9 cellular contexts compared by ENCODE assay signal in the genomic region with DNA sequence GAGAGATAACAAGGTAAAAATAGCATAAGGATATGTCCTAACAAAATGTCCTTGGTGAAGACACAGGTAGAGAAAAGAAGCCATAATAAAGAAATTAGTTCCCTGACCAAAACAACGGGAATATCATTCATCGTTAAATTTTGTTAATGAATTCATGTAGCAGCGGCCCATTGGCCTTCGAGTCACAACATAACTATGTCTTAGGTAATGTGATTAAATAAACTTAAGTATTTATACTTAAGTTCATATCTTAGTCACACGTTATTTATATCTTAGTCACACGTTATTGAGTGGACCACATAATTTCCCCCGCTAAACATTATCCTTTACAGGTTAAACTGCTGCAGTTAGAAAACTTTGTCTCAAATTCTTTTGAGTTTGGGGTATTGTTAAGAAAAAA. TPM values are rescaled to one million over a fixed set of nuclear protein-coding genes. Genes with fewer than 3 reads are reported as not detected.
A peak's percentile ranks its signal among the peaks of the same experiment; 100 is the strongest.
DNase-seq lines count a peak whose midpoint lies in the region; ATAC-seq, FAIRE-seq and TF ChIP-seq lines count a peak whose summit lies in the region.
"Had no signal": no experiment of that assay in that cellular context is flagged by ENCODE, and none has a peak within 500 bp of the region (broad histone marks: within the 10 kb centered on the region; RNA-seq: fewer than 3 reads in every experiment).

No MANE protein-coding gene starts in this region.

- peak overlapping the region; percentile 99 for H3K4me2 ChIP-seq in endothelial cell of umbilical vein (ENCODE audit: insufficient read depth, low read length)

- peaks cover 46% of the 10 kb centered on the region for H3K79me2 ChIP-seq in endothelial cell of umbilical vein (ENCODE audit: control insufficient read depth, insufficient read depth, low read length)

- H3K4me1 ChIP-seq in endothelial cell of umbilical vein (ENCODE audit: control insufficient read depth, extremely low read depth, insufficient read depth, low read length) (peaks cover 19% of the 10 kb centered on the region), muscle layer of duodenum (ENCODE audit: control insufficient read depth in 1 of 2, insufficient read depth in 2 of 2, low read length in 2 of 2) (peaks cover 0 to 4% of the 10 kb centered on the region in 2 donors)

- no peak for TF ChIP-seq CTCF in endothelial cell of umbilical vein (IDR thresholded peaks at IDR 0.05; ENCODE audit: extremely low read depth in 1 of 2, insufficient read depth in 1 of 2, low read depth in 1 of 2, low read length in 2 of 2)

- H3K27me3 ChIP-seq in endothelial cell of umbilical vein (ENCODE audit: control insufficient read depth in 2 of 2, insufficient read depth in 2 of 2, low read length in 2 of 2): no peaks in the 10 kb centered on the region
- H3K27me3 ChIP-seq in muscle layer of duodenum (ENCODE audit: low read depth, low read length): no peaks in the 10 kb centered on the region

- TF ChIP-seq POLR2A in endothelial cell of umbilical vein (IDR thresholded peaks at IDR 0.05; ENCODE audit: low read depth, low read length): no peak

- CTCF ChIA-PET in endothelial cell of umbilical vein (lab: Charles Lee) (no interaction called here), T-cell (lab: Charles Lee) (no interaction called here)

- H3K4me3 ChIP-seq in endothelial cell of umbilical vein (replicated peaks in 1 of 3; ENCODE audit: insufficient read depth in 1 of 3, low read depth in 1 of 3, low read length in 3 of 3) (peak overlapping the region; percentile 85 to 96 (median 88)), muscle layer of duodenum (ENCODE audit: low read depth in 1 of 2, low read length in 2 of 2) (peak overlapping the region; percentile 67 to 90)

- H3K36me3 ChIP-seq in endothelial cell of umbilical vein (ENCODE audit: control insufficient read depth in 2 of 2, extremely low read depth in 1 of 2, insufficient read depth in 2 of 2, low read length in 2 of 2) (no peaks in the 10 kb centered on the region), muscle layer of duodenum (ENCODE audit: control insufficient read depth in 1 of 2, insufficient read depth in 2 of 2, low read length in 2 of 2) (peaks cover 0 to 20% of the 10 kb centered on the region in 2 donors)

- intact Hi-C loops in endothelial cell of umbilical vein (cut with micrococcal nuclease): loop anchor here (2.0 to 5.0 kb wide), 4 partner anchors 27 to 213 kb away; a partner anchor contains a TSS

- H3K9me3 Mint-ChIP-seq in T-cell: no peaks in the 10 kb centered on the region

- POLR2A ChIA-PET in endothelial cell of umbilical vein (lab: Charles Lee) (no interaction called here), T-cell (lab: Charles Lee) (no interaction called here)

- H3K36me3 Mint-ChIP-seq in T-cell: peaks cover 19% of the 10 kb centered on the region

- in situ Hi-C loops in ACHN (cut with HindIII; ENCODE audit: low pct_ligation_motif_present, low pct_unique_long_range_greater_than_20kb, low sequenced_read_pairs): no loop called here

- peaks cover 17 to 22% of the 10 kb centered on the region in 2 donors for H3K27me3 Mint-ChIP-seq in T-cell

- dilution Hi-C loops in endothelial cell of umbilical vein (cut with MboI; ENCODE audit: extremely low pct_ligation_motif_present, low sequenced_read_pairs): no loop called here

- H2AFZ ChIP-seq in endothelial cell of umbilical vein (ENCODE audit: low read depth, low read length): peak overlapping the region; percentile 34

- no peaks in the 10 kb centered on the region for H3K9me3 ChIP-seq in endothelial cell of umbilical vein (replicated peaks; ENCODE audit: control insufficient read depth, insufficient read depth, low read length)
- no peaks in the 10 kb centered on the region for H3K9me3 ChIP-seq in muscle layer of duodenum (ENCODE audit: control insufficient read depth in 1 of 2, low read length in 2 of 2)

- DNase-seq in ACHN (peak; percentile 90), LHCN-M2 (ENCODE audit: low read depth) (peak; percentile 72), endothelial cell of umbilical vein (ENCODE audit: low read depth, low spot score) (peak; percentile 80), T-cell (no peak), germinal center (ENCODE audit: low spot score) (no peak)
- DNase-seq in stimulated activated CD4-positive, alpha-beta T cell treated with anti-CD3 and anti-CD28 coated beads, Interleukin-4, amount 100 ng/mL, for 4 hours: no peak
- DNase-seq: stimulated activated CD4-positive, alpha-beta T cell treated with anti-CD3 and anti-CD28 coated beads, Interleukin-2, amount 100 ng/mL, for 24 hours had no signal

- peak overlapping the region in 1 of 3 donors; percentile 59 for H3K4me3 Mint-ChIP-seq in T-cell

- no peak for ATAC-seq in T-cell (replicated peaks in 1 of 4)
- no peak for ATAC-seq in HG03565 (IDR thresholded peaks at IDR 0.05; ENCODE audit: unreplicated experiment)

- peak overlapping the region; percentile 96 for H3K27ac ChIP-seq in endothelial cell of umbilical vein (ENCODE audit: insufficient read depth, low read depth, low read length)
- H3K27ac ChIP-seq in muscle layer of duodenum (ENCODE audit: low read length): peak overlapping the region; percentile 94

- H3K9ac ChIP-seq in endothelial cell of umbilical vein (replicated peaks; ENCODE audit: extremely low read depth, insufficient read depth, low read length): peak overlapping the region; percentile 95

- no peak overlapping the region for H3K27ac Mint-ChIP-seq in T-cell

- H3K9me1 ChIP-seq in endothelial cell of umbilical vein (replicated peaks; ENCODE audit: control insufficient read depth, extremely low read depth, insufficient read depth, low read length): no peaks in the 10 kb centered on the region

- no TSS peak for BruUV-seq in endothelial cell of umbilical vein (replicated peaks; lab: Mats Ljungman, UMichigan)

- FAIRE-seq in endothelial cell of umbilical vein (lab: Jason Lieb, UNC): no peak

- no peaks in the 10 kb centered on the region for H4K20me1 ChIP-seq in endothelial cell of umbilical vein (replicated peaks; ENCODE audit: control insufficient read depth, extremely low read depth, insufficient read depth, low read length)

- H3K4me1 Mint-ChIP-seq in T-cell: peaks cover 6 to 20% (median 15%) of the 10 kb centered on the region in 3 donors

TF ChIP-seq in endothelial cell of umbilical vein, 7 proteins besides CTCF, POLR2A, EP300 and RAD21:
- peak; percentile 71 for TF ChIP-seq JUN (IDR thresholded peaks at IDR 0.05; ENCODE audit: borderline replicate concordance, insufficient read depth, insufficient read length, low read depth)
- TF ChIP-seq POLR2AphosphoS5 (IDR thresholded peaks at IDR 0.05; ENCODE audit: insufficient read depth, low read depth, low read length): peak; percentile 39
- TF ChIP-seq EZH2 (IDR thresholded peaks at IDR 0.05; ENCODE audit: borderline replicate concordance, low read depth, low read length, severe bottlenecking): no peak
- TF ChIP-seq, protein P1, sequence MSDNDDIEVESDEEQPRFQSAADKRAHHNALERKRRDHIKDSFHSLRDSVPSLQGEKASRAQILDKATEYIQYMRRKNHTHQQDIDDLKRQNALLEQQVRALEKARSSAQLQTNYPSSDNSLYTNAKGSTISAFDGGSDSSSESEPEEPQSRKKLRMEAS (IDR thresholded peaks at IDR 0.05; ENCODE audit: insufficient read depth, insufficient read length): no peak
- TF ChIP-seq MYC (IDR thresholded peaks at IDR 0.05; ENCODE audit: low read depth, low read length): no peak
- TF ChIP-seq FOS (IDR thresholded peaks at IDR 0.05; ENCODE audit: borderline replicate concordance, insufficient read depth, low read length): peak; percentile 66
- TF ChIP-seq GATA2 (IDR thresholded peaks at IDR 0.05; ENCODE audit: insufficient read depth, insufficient read length, low read depth, low read length): no peak

RNA-seq across cellular contexts. Expression of a gene that starts 1.2 kb away (rescaled TPM):
- total RNA-seq in LHCN-M2 (2014; rRNA removed) (17.1 and 29.7 TPM in 2 replicates), endothelial cell of umbilical vein (11.7 and 14.2 TPM in 2 replicates), T-cell (under 1 TPM; 0.26 to 0.50 (median 0.35) TPM)
- 60.8 TPM for polyA plus RNA-seq in LHCN-M2 (2012)
- polyA plus RNA-seq in endothelial cell of umbilical vein: 0.89 and 1.0 TPM in 2 replicates
- polyA plus RNA-seq in endothelial cell of umbilical vein (2011; cell fraction: cytosol; rRNA removed): 3.3 and 4.1 TPM in 2 replicates
- polyA plus RNA-seq in endothelial cell of umbilical vein (2011; cell fraction: nucleus; rRNA removed): 11.8 and 17.8 TPM in 2 replicates
- 29.7 and 32.6 TPM in 2 replicates for polyA plus RNA-seq in endothelial cell of umbilical vein (2012)
- polyA minus RNA-seq in endothelial cell of umbilical vein: 1.7 and 3.0 TPM in 2 replicates
- not detected for polyA minus RNA-seq in endothelial cell of umbilical vein (2011; cell fraction: cytosol; rRNA and poly(A)+ RNA removed)
- polyA minus RNA-seq in endothelial cell of umbilical vein (2011; cell fraction: nucleus; rRNA and poly(A)+ RNA removed): 8.8 and 12.7 TPM in 2 replicates

Comparison
In these comparisons a context has a peak if more than half of its experiments do, and no peak if none do; other contexts are left out.
1. DNase-seq: peak in ACHN (single experiment), LHCN-M2 (single experiment) and endothelial cell of umbilical vein (single experiment); none in stimulated activated CD4-positive, alpha-beta T cell treated with anti-CD3 and anti-CD28 coated beads, Interleukin-4, amount 100 ng/mL, for 4 hours (0 of 2), T-cell (0 of 34) and germinal center (single experiment).